In genomic region chr17:39199673-39199985, GRCh38 we compare ENCODE assay signal across 8 cellular contexts. TPM values are rescaled to one million over a fixed set of nuclear protein-coding genes. Genes with fewer than 3 reads are reported as not detected.
DNase-seq lines count a peak whose midpoint lies in the region; ATAC-seq, FAIRE-seq and TF ChIP-seq lines count a peak whose summit lies in the region.

No MANE protein-coding gene starts in this region.

- H3K27ac Mint-ChIP-seq in activated B cell treated with CpG ODN at 0.5 μM for 24 hours = peak overlapping the region; percentile 100

- H3K27ac ChIP-seq in A673 (ENCODE audit: low read depth, low read length, poor library complexity, severe bottlenecking) (peak overlapping the region; percentile 99), left ventricle myocardium inferior (replicated peaks) (peak overlapping the region; percentile 97), small intestine (ENCODE audit: low read depth in 1 of 2, low read length in 1 of 2) (peak overlapping the region; percentile 87 to 88)

- ATAC-seq in GM19351 (IDR thresholded peaks at IDR 0.05; ENCODE audit: unreplicated experiment) (peak; percentile 12), activated B cell treated with CpG ODN at 0.5 μM for 24 hours (ENCODE audit: low read depth) (peak; percentile 9), HG02973 (IDR thresholded peaks at IDR 0.05; ENCODE audit: unreplicated experiment) (no peak), HG03460 (IDR thresholded peaks at IDR 0.05; ENCODE audit: unreplicated experiment) (no peak)

- POLR2A ChIA-PET in A673 (lab: Charles Lee; ENCODE audit: low non-redundant PET) = interaction anchor here (0.5 to 0.9 kb wide), 8 partner anchors 10 to 400 kb away, joined by 3 to 20 read pairs (median 6); partner anchors contain the start of gene PIP4K2B
- POLR2A ChIA-PET in activated B cell treated with CpG ODN at 0.5 μM for 24 hours (lab: Charles Lee) = interaction anchor here (0.6 to 3.2 kb wide), 41 partner anchors 9 to 1364 kb away, joined by 3 to 57 read pairs (median 5); partner anchors contain the start of genes ARL5C, CDK12, CWC25 and FBXL20

- H3K27me3 Mint-ChIP-seq in activated B cell treated with CpG ODN at 0.5 μM for 24 hours = no peaks in the 10 kb centered on the region

- peaks cover 69% of the 10 kb centered on the region for H3K4me1 Mint-ChIP-seq in activated B cell treated with CpG ODN at 0.5 μM for 24 hours

- no peaks in the 10 kb centered on the region for H3K9me3 Mint-ChIP-seq in activated B cell treated with CpG ODN at 0.5 μM for 24 hours

- H3K9me3 ChIP-seq in A673 (ENCODE audit: low read depth, low read length, poor library complexity, severe bottlenecking) = no peaks in the 10 kb centered on the region
- H3K9me3 ChIP-seq in left ventricle myocardium inferior (replicated peaks) = no peaks in the 10 kb centered on the region
- H3K9me3 ChIP-seq in small intestine (ENCODE audit: control insufficient read depth, low read depth) = no peaks in the 10 kb centered on the region

- H3K4me3 ChIP-seq in A673 (ENCODE audit: low read depth, low read length, poor library complexity, severe bottlenecking) (peak overlapping the region; percentile 88), left ventricle myocardium inferior (peak overlapping the region; percentile 88), small intestine (ENCODE audit: low read depth in 1 of 2, low read length in 2 of 2) (peak overlapping the region in 1 of 2 donors; percentile 9)

- H3K4me1 ChIP-seq in A673 (ENCODE audit: insufficient read depth, low read length, poor library complexity, severe bottlenecking) (peaks cover 36% of the 10 kb centered on the region), left ventricle myocardium inferior (peaks cover 73% of the 10 kb centered on the region), small intestine (ENCODE audit: control insufficient read depth in 2 of 2, insufficient read depth in 1 of 2, low read depth in 1 of 2, low read length in 1 of 2) (peaks cover 0 to 8% of the 10 kb centered on the region in 2 donors)

- peak overlapping the region; percentile 99 for H3K4me3 Mint-ChIP-seq in activated B cell treated with CpG ODN at 0.5 μM for 24 hours

- H3K27me3 ChIP-seq in A673 (replicated peaks; ENCODE audit: insufficient read depth, low read depth, low read length, poor library complexity) (no peaks in the 10 kb centered on the region), left ventricle myocardium inferior (ENCODE audit: low read depth) (no peaks in the 10 kb centered on the region), small intestine (ENCODE audit: control insufficient read depth in 2 of 2, insufficient read depth in 2 of 2, low read length in 2 of 2) (no peaks in the 10 kb centered on the region)

- peaks cover 33% of the 10 kb centered on the region for H3K36me3 ChIP-seq in A673 (ENCODE audit: insufficient read depth, low read length, poor library complexity, severe bottlenecking)
- peaks cover 36% of the 10 kb centered on the region for H3K36me3 ChIP-seq in left ventricle myocardium inferior
- H3K36me3 ChIP-seq in small intestine (ENCODE audit: control insufficient read depth in 2 of 2, insufficient read depth in 2 of 2, low read length in 2 of 2) = peaks cover 13% of the 10 kb centered on the region in 2 donors

- BruUV-seq in A673 (replicated peaks; lab: Mats Ljungman, UMichigan) = TSS peak; percentile 94

- 0 to 1% (median 1%) methylated on average over 14 of the region's 14 CpGs for WGBS in small intestine, 3 donors

- TF ChIP-seq CTCF in A673 (conservative IDR thresholded peaks at IDR 0.05; ENCODE audit: low read depth, low read length) (no peak), activated B cell treated with CpG ODN at 0.5 μM for 24 hours (IDR thresholded peaks at IDR 0.05) (no peak), left ventricle myocardium inferior (IDR thresholded peaks at IDR 0.05; ENCODE audit: borderline replicate concordance) (no peak)

- intact Hi-C loops in A673 (cut with micrococcal nuclease; ENCODE audit: unreplicated experiment) (loop anchor here (5.0 kb wide), 1 partner anchor 38 kb away; no protein-coding TSS in a partner anchor), activated B cell treated with CpG ODN at 0.5 μM for 24 hours (cut with micrococcal nuclease) (no loop called here), left ventricle myocardium inferior (cut with micrococcal nuclease) (no loop called here)

- DNase-seq in A673 (ENCODE audit: low spot score) (no peak), activated B cell treated with CpG ODN at 0.5 μM for 24 hours (no peak), left ventricle myocardium inferior (no peak), small intestine (no peak), DMS 273 treated with DMSO at 0.1 percent for 48 hours (lab: John Stamatoyannopoulos, UW) (no peak)

- no peak for FAIRE-seq in small intestine (lab: Jason Lieb, UNC)

- peaks cover 47% of the 10 kb centered on the region for H3K36me3 Mint-ChIP-seq in activated B cell treated with CpG ODN at 0.5 μM for 24 hours (ENCODE audit: low read depth)

- CTCF ChIA-PET in A673 (lab: Charles Lee) (interaction anchor here (0.9 to 1.2 kb wide), 4 partner anchors 35 to 47 kb away, joined by 3 to 5 read pairs (median 3); no protein-coding TSS in a partner anchor), activated B cell treated with CpG ODN at 0.5 μM for 24 hours (lab: Charles Lee) (interaction anchor here (0.9 to 2.2 kb wide), 8 partner anchors 25 to 217 kb away, joined by 3 to 16 read pairs (median 5); no protein-coding TSS in a partner anchor)

RNA-seq across cellular contexts. Expression of gene RPL19, which starts 0.5 kb away (rescaled TPM):
- total RNA-seq in A673 (2021) = 950 and 1,115 TPM in 2 replicates
- total RNA-seq in activated B cell treated with CpG ODN at 0.5 μM for 24 hours = 3,324 and 3,891 TPM in 2 replicates
- total RNA-seq in left ventricle myocardium inferior = 944 TPM
- 1,000 to 10,000 TPM; 1,923 to 3,263 (median 3,147) TPM for polyA plus RNA-seq in small intestine

RNA-seq across cellular contexts. Expression of gene CACNB1, which starts 2.2 kb away (rescaled TPM):
- 8.0 and 10.4 TPM in 2 replicates for total RNA-seq in A673 (2021)
- 4.5 and 5.7 TPM in 2 replicates for total RNA-seq in activated B cell treated with CpG ODN at 0.5 μM for 24 hours
- 3.7 TPM for total RNA-seq in left ventricle myocardium inferior
- polyA plus RNA-seq in small intestine = 1 to 10 TPM in 1 of 3 donors, under 1 TPM in 2; 0.45 to 3.7 (median 0.81) TPM

RNA-seq across cellular contexts. Expression of gene STAC2, which starts 26.1 kb away (rescaled TPM):
- total RNA-seq in A673 (2021) (1.3 and 2.8 TPM in 2 replicates), activated B cell treated with CpG ODN at 0.5 μM for 24 hours (not detected in 2 replicates), left ventricle myocardium inferior (0.36 TPM)
- polyA plus RNA-seq in small intestine = under 1 TPM in 1 of 3 donors, not detected in 2; 0.64 TPM

RNA-seq across cellular contexts. Expression of gene ARL5C, which starts 33.7 kb away (rescaled TPM):
- total RNA-seq in A673 (2021) = not detected in 2 replicates
- not detected in 2 replicates for total RNA-seq in activated B cell treated with CpG ODN at 0.5 μM for 24 hours
- total RNA-seq in left ventricle myocardium inferior = not detected
- polyA plus RNA-seq in small intestine = not detected

RNA-seq across cellular contexts. Expression of gene PLXDC1, which starts 48.2 kb away (rescaled TPM):
- total RNA-seq in A673 (2021) (0.28 and 0.75 TPM in 2 replicates), activated B cell treated with CpG ODN at 0.5 μM for 24 hours (not detected in 2 replicates), left ventricle myocardium inferior (12.2 TPM)
- 10 to 100 TPM in 1 of 3 donors, 1 to 10 TPM in 2; 3.3 to 12.7 (median 3.5) TPM for polyA plus RNA-seq in small intestine

Comparison
In these comparisons a context has a peak if more than half of its experiments do, and no peak if none do; other contexts are left out.
1. ATAC-seq: peak in GM19351 (single experiment) and activated B cell treated with CpG ODN at 0.5 μM for 24 hours (single experiment); none in HG02973 (single experiment) and HG03460 (single experiment).
2. Peak in every context shown above with its lines, with median percentiles within 50 percentile points of each other: H3K27ac ChIP-seq.